Comparison of ENCODE assay signal across 13 cellular contexts in genomic region chr12:49675137-49675536, GRCh38. TPM values are rescaled to one million over a fixed set of nuclear protein-coding genes. Genes with fewer than 3 reads are reported as not detected.
DNase-seq lines count a peak whose midpoint lies in the region; ATAC-seq and TF ChIP-seq lines count a peak whose summit lies in the region.
"Had no signal": no experiment of that assay in that cellular context is flagged by ENCODE, and none has a peak within 500 bp of the region (broad histone marks: within the 10 kb centered on the region; RNA-seq: fewer than 3 reads in every experiment).

No MANE protein-coding gene starts in this region.

- ATAC-seq in IMR-90 (ENCODE audit: low read depth) (no peak), GM18867 (IDR thresholded peaks at IDR 0.05; ENCODE audit: unreplicated experiment) (no peak)

- H3K4me3 ChIP-seq in IMR-90 (ENCODE audit: insufficient read depth, low read depth, low read length) (no peak overlapping the region), astrocyte of the spinal cord (ENCODE audit: low read depth, low read length) (no peak overlapping the region), mesodermal cell (ENCODE audit: extremely low read depth, insufficient read depth, low read length, poor library complexity, severe bottlenecking) (no peak overlapping the region), stomach (no peak overlapping the region), Caco-2 (ENCODE audit: low read depth, low read length) (no peak overlapping the region)

- no peaks in the 10 kb centered on the region for H3K9me3 Mint-ChIP-seq in Caco-2 (ENCODE audit: unreplicated experiment)

- no peak overlapping the region for H3K9ac ChIP-seq in IMR-90 (ENCODE audit: low read depth, low read length)

- H3K23ac ChIP-seq in IMR-90 (ENCODE audit: low read depth, low read length): no peak overlapping the region

- no peaks in the 10 kb centered on the region for H3K4me1 Mint-ChIP-seq in Caco-2 (ENCODE audit: low read depth, unreplicated experiment)

- no peak overlapping the region for H4K5ac ChIP-seq in IMR-90 (ENCODE audit: low read depth, low read length)

- no peaks in the 10 kb centered on the region for H4K20me1 ChIP-seq in IMR-90 (ENCODE audit: insufficient read depth, low read length)

- no peak overlapping the region for H2AK5ac ChIP-seq in IMR-90 (ENCODE audit: low read depth, low read length)

- H3K18ac ChIP-seq in IMR-90 (ENCODE audit: low read depth, low read length): no peak overlapping the region

- CTCF ChIA-PET in IMR-90 (lab: Yijun Ruan, JAX): no interaction called here
- CTCF ChIA-PET in Caco-2 (lab: Charles Lee): interaction anchor here (1.9 kb wide), 1 partner anchor 66 kb away, joined by 6 read pairs; the partner anchor contains the start of gene TMBIM6

- POLR2A ChIA-PET in IMR-90 (lab: Charles Lee; ENCODE audit: unreplicated experiment): interaction anchor here (0.6 kb wide), 1 partner anchor 83 kb away, joined by 3 read pairs; no protein-coding TSS in a partner anchor
- POLR2A ChIA-PET in Caco-2 (lab: Charles Lee): interaction anchor here (1.0 kb wide), 1 partner anchor 66 kb away, joined by 3 read pairs; no protein-coding TSS in a partner anchor

- H4K91ac ChIP-seq in IMR-90 (ENCODE audit: insufficient read depth, low read depth, low read length): no peak overlapping the region

- intact Hi-C loops in IMR-90 (cut with micrococcal nuclease) (no loop called here), stomach (cut with DNase I; ENCODE audit: low total_unique reads) (no loop called here), Caco-2 (cut with micrococcal nuclease; ENCODE audit: unreplicated experiment) (no loop called here)

- H3K79me1 ChIP-seq in IMR-90 (ENCODE audit: low read depth in 1 of 2, low read length in 2 of 2): peaks cover 42 to 84% of the 10 kb centered on the region in 2 experiments

- TF ChIP-seq CTCF in IMR-90 (conservative IDR thresholded peaks at IDR 0.05; ENCODE audit: low read depth, low read length) (no peak), astrocyte of the spinal cord (IDR thresholded peaks at IDR 0.05; ENCODE audit: low read depth, low read length) (no peak), stomach (IDR thresholded peaks at IDR 0.05) (no peak), Caco-2 (IDR thresholded peaks at IDR 0.05; ENCODE audit: insufficient read depth in 1 of 2, low read depth in 1 of 2, low read length in 1 of 2, severe bottlenecking in 1 of 2, unreplicated experiment in 1 of 2) (no peak)

- peaks cover 35% of the 10 kb centered on the region for H3K9me1 ChIP-seq in IMR-90 (ENCODE audit: insufficient read depth, low read length)

- DNase-seq in IMR-90: no peak
- DNase-seq in astrocyte of the spinal cord (ENCODE audit: low read depth, low spot score): peak; percentile 47
- DNase-seq in stomach: no peak
- DNase-seq in Caco-2: no peak
- DNase-seq in GDM1 (lab: John Stamatoyannopoulos, UW): no peak
- no peak for DNase-seq in midbrain (lab: John Stamatoyannopoulos, UW)
- DNase-seq: activated CD8-positive, alpha-beta memory T cell treated with anti-CD3 and anti-CD28 coated beads, Interleukin-2, amount 50 U/mL, for 4 hours; cerebellar nuclear complex; NCI-H1105 treated with DMSO at 0.1 percent for 48 hours; NK-92 treated with Interleukin-12 subunit alpha and Interleukin-12 subunit beta, amount 100 ng/mL, for 24 hours; T-helper 1 cell had no signal

- H3K4me1 ChIP-seq in IMR-90 (ENCODE audit: control insufficient read depth, insufficient read depth, low read length) (peaks cover 37% of the 10 kb centered on the region), mesodermal cell (ENCODE audit: control insufficient read depth, insufficient read depth, low read length, poor library complexity, severe bottlenecking) (peaks cover 49% of the 10 kb centered on the region), stomach (peaks cover 49 to 56% (median 52%) of the 10 kb centered on the region in 4 donors), Caco-2 (no peaks in the 10 kb centered on the region)

- no peak overlapping the region for H2AK9ac ChIP-seq in IMR-90 (replicated peaks; ENCODE audit: low read depth, low read length, poor library complexity)

- H2BK20ac ChIP-seq in IMR-90 (ENCODE audit: low read depth, low read length): no peak overlapping the region

- WGBS in IMR-90 (ENCODE audit: extremely low coverage in 2 of 2, insufficient read length in 1 of 2), 2 experiments: 83% methylated on average over 4 of the region's 7 CpGs; no CpG with 5 or more reads in 1 of the 2 experiments
- WGBS in mesodermal cell (ENCODE audit: insufficient coverage in 2 of 2), 2 experiments: 86 to 89% methylated on average over 7 of the region's 7 CpGs
- 66 to 83% (median 79%) methylated on average over 7 of the region's 7 CpGs for WGBS in stomach, 5 donors

- H3K14ac ChIP-seq in IMR-90 (replicated peaks; ENCODE audit: low read depth, low read length): no peak overlapping the region; the same call in 1 of the 2 replicates

- TF ChIP-seq RAD21 in IMR-90 (IDR thresholded peaks at IDR 0.05; ENCODE audit: low read length): no peak

- peak overlapping the region; percentile 87 for H3K4ac ChIP-seq in IMR-90 (ENCODE audit: low read depth, low read length)

- H3K27me3 ChIP-seq in IMR-90 (ENCODE audit: control insufficient read depth, insufficient read depth, low read length): no peaks in the 10 kb centered on the region
- H3K27me3 ChIP-seq in stomach: no peaks in the 10 kb centered on the region
- no peaks in the 10 kb centered on the region for H3K27me3 ChIP-seq in Caco-2 (replicated peaks; ENCODE audit: control insufficient read depth, insufficient read depth, low read length)

- H2BK5ac ChIP-seq in IMR-90 (ENCODE audit: low read depth, low read length, poor library complexity, severe bottlenecking): no peak overlapping the region

- BruUV-seq in IMR-90 (replicated peaks; lab: Mats Ljungman, UMichigan) (no TSS peak), Caco-2 (replicated peaks; lab: Mats Ljungman, UMichigan) (no TSS peak)

- no peak overlapping the region for H3K4me2 ChIP-seq in IMR-90 (ENCODE audit: low read depth, low read length)

- H3K27ac Mint-ChIP-seq in Caco-2 (ENCODE audit: unreplicated experiment): no peak overlapping the region

- H3K56ac ChIP-seq in IMR-90 (ENCODE audit: extremely low read depth, insufficient read depth, low read length): no peak overlapping the region

- no peaks in the 10 kb centered on the region for H3K36me3 ChIP-seq in IMR-90 (ENCODE audit: control insufficient read depth, insufficient read depth, low read length)
- H3K36me3 ChIP-seq in mesodermal cell (ENCODE audit: control insufficient read depth, insufficient read depth, low read length): peaks cover 1% of the 10 kb centered on the region
- no peaks in the 10 kb centered on the region for H3K36me3 ChIP-seq in stomach
- H3K36me3 ChIP-seq in Caco-2 (ENCODE audit: control insufficient read depth, insufficient read depth, low read length): no peaks in the 10 kb centered on the region

- H4K8ac ChIP-seq in IMR-90 (ENCODE audit: low read depth in 2 of 2, low read length in 2 of 2): peak overlapping the region in 1 of 2 experiments; percentile 49; a peak in 2 of 4 replicates

- H3K27me3 Mint-ChIP-seq in Caco-2 (ENCODE audit: insufficient read depth, unreplicated experiment): no peaks in the 10 kb centered on the region

- in situ Hi-C loops in IMR-90 (cut with MboI; ENCODE audit: low sequenced_read_pairs) (no loop called here), astrocyte of the spinal cord (cut with HindIII; ENCODE audit: low sequenced_read_pairs) (no loop called here)

- TF ChIP-seq POLR2A in IMR-90 (IDR thresholded peaks at IDR 0.05; ENCODE audit: low read depth, low read length) (no peak), stomach (IDR thresholded peaks at IDR 0.05) (no peak)

- no peak for TF ChIP-seq EP300 in stomach (IDR thresholded peaks at IDR 0.05)

- dilution Hi-C loops in IMR-90 (cut with HindIII; ENCODE audit: low sequenced_read_pairs, unreplicated experiment): no loop called here

- H2BK15ac ChIP-seq in IMR-90 (ENCODE audit: low read depth, low read length): no peak overlapping the region

- H3K36me3 Mint-ChIP-seq in Caco-2 (ENCODE audit: insufficient read depth, unreplicated experiment): no peaks in the 10 kb centered on the region

- H3K4me3 Mint-ChIP-seq in Caco-2 (ENCODE audit: unreplicated experiment): no peak overlapping the region

- no peaks in the 10 kb centered on the region for H3K9me3 ChIP-seq in IMR-90 (ENCODE audit: control insufficient read depth, insufficient read depth, low read length)
- H3K9me3 ChIP-seq in mesodermal cell (ENCODE audit: control insufficient read depth, low read length): no peaks in the 10 kb centered on the region
- no peaks in the 10 kb centered on the region for H3K9me3 ChIP-seq in stomach
- no peaks in the 10 kb centered on the region for H3K9me3 ChIP-seq in Caco-2

- H2AFZ ChIP-seq in IMR-90 (replicated peaks; ENCODE audit: low read length, poor library complexity): no peak overlapping the region

- H2BK120ac ChIP-seq in IMR-90 (ENCODE audit: low read depth, low read length): no peak overlapping the region

- no peak overlapping the region for H3K27ac ChIP-seq in IMR-90 (ENCODE audit: insufficient read depth, low read length)
- H3K27ac ChIP-seq in mesodermal cell (ENCODE audit: low read depth, low read length, severe bottlenecking): peak overlapping the region; percentile 95
- H3K27ac ChIP-seq in stomach: peak overlapping the region; percentile 22 to 90 (median 89)

TF ChIP-seq in IMR-90, 13 proteins besides CTCF, POLR2A, EP300 and RAD21 (continues in another document):
- TF ChIP-seq MXI1 (IDR thresholded peaks at IDR 0.05; ENCODE audit: borderline replicate concordance, low read depth, low read length) (no peak), NFE2L2 (IDR thresholded peaks at IDR 0.05; ENCODE audit: low read depth, low read length) (no peak), CEBPB (IDR thresholded peaks at IDR 0.05; ENCODE audit: low read depth, low read length) (no peak), MAFK (IDR thresholded peaks at IDR 0.05; ENCODE audit: low read depth, low read length) (no peak), MAZ (IDR thresholded peaks at IDR 0.05; ENCODE audit: borderline replicate concordance, low read depth, low read length) (no peak)

RNA-seq across cellular contexts. Expression of gene FMNL3, which starts 32.1 kb away (rescaled TPM):
- 34.4 and 36.4 TPM in 2 replicates for total RNA-seq in IMR-90 (2012; rRNA removed)
- polyA plus RNA-seq in IMR-90 (2012; rRNA removed): 13.2 and 16.3 TPM in 2 replicates
- polyA plus RNA-seq in IMR-90 (2012; cell fraction: cytosol; rRNA removed): 7.6 TPM in 2 replicates
- 23.2 and 32.5 TPM in 2 replicates for polyA plus RNA-seq in IMR-90 (2012; cell fraction: nucleus; rRNA removed; ENCODE audit: low replicate concordance)
- 45.1 TPM for polyA plus RNA-seq in mesodermal cell (2013, experiment 1 of 2)
- 35.3 TPM for polyA plus RNA-seq in mesodermal cell (2013, experiment 2 of 2)
- total RNA-seq in stomach: 10 to 100 TPM in 2 of 5 donors, 1 to 10 TPM in 3; 2.9 to 28.5 (median 9.6) TPM
- 1 to 10 TPM; 2.1 to 8.1 (median 5.2) TPM for polyA plus RNA-seq in stomach
- 9.2 and 10.7 TPM in 2 replicates for total RNA-seq in Caco-2 (2022)

RNA-seq across cellular contexts. Expression of gene PRPF40B, which starts 51.8 kb away (rescaled TPM):
- total RNA-seq in IMR-90 (2012; rRNA removed): 3.9 and 5.0 TPM in 2 replicates
- polyA plus RNA-seq in IMR-90 (2012; rRNA removed): 11.0 and 11.8 TPM in 2 replicates
- polyA plus RNA-seq in IMR-90 (2012; cell fraction: cytosol; rRNA removed): 5.9 and 7.5 TPM in 2 replicates
- 81.2 and 98.0 TPM in 2 replicates for polyA plus RNA-seq in IMR-90 (2012; cell fraction: nucleus; rRNA removed; ENCODE audit: low replicate concordance)
- 14.7 TPM for polyA plus RNA-seq in mesodermal cell (2013, experiment 1 of 2)
- 13.0 TPM for polyA plus RNA-seq in mesodermal cell (2013, experiment 2 of 2)
- 10 to 100 TPM in 3 of 5 donors, 1 to 10 TPM in 2; 6.7 to 39.7 (median 14.0) TPM for total RNA-seq in stomach
- 10 to 100 TPM in 2 of 3 donors, 1 to 10 TPM in 1; 6.6 to 17.4 (median 12.6) TPM for polyA plus RNA-seq in stomach
- total RNA-seq in Caco-2 (2022): 33.3 and 33.4 TPM in 2 replicates
